ENCODE assay signal across 8 cellular contexts in the genomic region with DNA sequence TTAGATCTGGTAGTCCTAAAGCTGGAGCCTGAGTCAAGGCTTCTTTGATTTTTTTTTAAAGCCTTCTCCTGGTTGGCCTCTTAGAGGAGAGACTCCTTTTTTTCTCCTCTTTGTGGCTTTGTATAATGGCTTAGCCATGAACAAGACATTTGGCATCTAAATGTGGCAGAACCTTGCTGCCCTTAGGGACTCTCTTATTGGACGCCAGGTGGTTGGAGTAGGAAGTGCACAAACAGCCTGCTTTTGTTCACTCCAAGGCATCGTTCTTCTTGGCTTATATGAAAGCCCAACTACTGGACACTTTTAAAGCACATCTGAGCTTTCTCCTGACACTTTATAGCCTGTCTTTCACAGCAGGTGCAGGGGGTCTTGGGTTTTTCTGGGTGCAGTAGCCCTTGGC. TPM values are rescaled to one million over a fixed set of nuclear protein-coding genes. Genes with fewer than 3 reads are reported as not detected.
DNase-seq lines count a peak whose midpoint lies in the region; ATAC-seq and TF ChIP-seq lines count a peak whose summit lies in the region.

No MANE protein-coding gene starts in this region.

- H3K9me3 Mint-ChIP-seq in activated T-cell treated with anti-CD3 and anti-CD28 coated beads, Interleukin-2, amount 50 U/mL, for 24 hours = peaks cover 23% of the 10 kb centered on the region
- peaks cover 3 to 19% (median 9%) of the 10 kb centered on the region in 6 donors for H3K9me3 Mint-ChIP-seq in immature natural killer cell

- TF ChIP-seq CTCF in upper lobe of right lung (IDR thresholded peaks at IDR 0.05) = peak; percentile 35

- H3K4me3 ChIP-seq in upper lobe of right lung = no peak overlapping the region

- no peaks in the 10 kb centered on the region for H3K27me3 Mint-ChIP-seq in activated T-cell treated with anti-CD3 and anti-CD28 coated beads, Interleukin-2, amount 50 U/mL, for 24 hours
- peaks cover 0 to 5% (median 4%) of the 10 kb centered on the region in 3 donors for H3K27me3 Mint-ChIP-seq in immature natural killer cell (ENCODE audit: low read depth in 3 of 3)

- H3K9me3 ChIP-seq in upper lobe of right lung = no peaks in the 10 kb centered on the region

- H3K4me1 Mint-ChIP-seq in activated T-cell treated with anti-CD3 and anti-CD28 coated beads, Interleukin-2, amount 50 U/mL, for 24 hours (ENCODE audit: low read depth) = peaks cover 22% of the 10 kb centered on the region
- peaks cover 22 to 27% of the 10 kb centered on the region in 2 donors for H3K4me1 Mint-ChIP-seq in immature natural killer cell

- peaks cover 2% of the 10 kb centered on the region for H3K36me3 Mint-ChIP-seq in activated T-cell treated with anti-CD3 and anti-CD28 coated beads, Interleukin-2, amount 50 U/mL, for 24 hours (ENCODE audit: low read depth)
- H3K36me3 Mint-ChIP-seq in immature natural killer cell = peaks cover 0 to 5% (median 4%) of the 10 kb centered on the region in 3 donors

- no peaks in the 10 kb centered on the region for H3K36me3 ChIP-seq in upper lobe of right lung

- H3K4me1 ChIP-seq in upper lobe of right lung = peaks cover 8% of the 10 kb centered on the region

- ATAC-seq in HG03571 (IDR thresholded peaks at IDR 0.05; ENCODE audit: unreplicated experiment) (peak; percentile 44), upper lobe of right lung (peak; percentile 65), HG02973 (IDR thresholded peaks at IDR 0.05; ENCODE audit: unreplicated experiment) (no peak)

- no peak for DNase-seq in activated T-cell treated with anti-CD3 and anti-CD28 coated beads, Interleukin-2, amount 50 U/mL, for 24 hours
- no peak for DNase-seq in activated T-cell treated with anti-CD3 and anti-CD28 coated beads, Interleukin-2, amount 50 U/mL, for 48 hours
- peak; percentile 3 to 10 for DNase-seq in activated CD4-positive, alpha-beta T cell treated with anti-CD3 and anti-CD28 coated beads, Interleukin-2, amount 50 U/mL, for 48 hours
- DNase-seq in immature natural killer cell = peak in 1 of 3 donors; percentile 1
- no peak for DNase-seq in upper lobe of right lung
- no peak for DNase-seq in NCI-H2081 treated with DMSO at 0.1 percent for 48 hours (lab: John Stamatoyannopoulos, UW)

- H3K27me3 ChIP-seq in upper lobe of right lung = no peaks in the 10 kb centered on the region

- intact Hi-C loops in upper lobe of right lung (cut with DNase I) = no loop called here

- peak overlapping the region; percentile 35 for H3K27ac Mint-ChIP-seq in activated T-cell treated with anti-CD3 and anti-CD28 coated beads, Interleukin-2, amount 50 U/mL, for 24 hours
- H3K27ac Mint-ChIP-seq in immature natural killer cell = peak overlapping the region in 5 of 6 donors; percentile 29 to 91 (median 84)

- H3K4me3 Mint-ChIP-seq in activated T-cell treated with anti-CD3 and anti-CD28 coated beads, Interleukin-2, amount 50 U/mL, for 24 hours = peak overlapping the region; percentile 37
- peak overlapping the region; percentile 87 to 94 (median 89) for H3K4me3 Mint-ChIP-seq in immature natural killer cell

- H3K27ac ChIP-seq in upper lobe of right lung = no peak overlapping the region

RNA-seq across cellular contexts. Expression of gene ZPBP, which starts 25.0 kb away (rescaled TPM):
- polyA plus RNA-seq in immature natural killer cell = under 1 TPM in 1 of 3 donors, not detected in 2; 0.28 TPM
- not detected for total RNA-seq in upper lobe of right lung

Comparison
In these comparisons a context has a peak if more than half of its experiments do, and no peak if none do; other contexts are left out.
1. DNase-seq: peak in activated CD4-positive, alpha-beta T cell treated with anti-CD3 and anti-CD28 coated beads, Interleukin-2, amount 50 U/mL, for 48 hours (2 of 2); none in activated T-cell treated with anti-CD3 and anti-CD28 coated beads, Interleukin-2, amount 50 U/mL, for 24 hours (single experiment), activated T-cell treated with anti-CD3 and anti-CD28 coated beads, Interleukin-2, amount 50 U/mL, for 48 hours (0 of 2), upper lobe of right lung (single experiment) and NCI-H2081 treated with DMSO at 0.1 percent for 48 hours (single experiment).